In genomic region chr12:57489157-57489641, GRCh38 we compare ENCODE assay signal across 9 cellular contexts. TPM values are rescaled to one million over a fixed set of nuclear protein-coding genes. Genes with fewer than 3 reads are reported as not detected.
DNase-seq lines count a peak whose midpoint lies in the region; ATAC-seq, FAIRE-seq and TF ChIP-seq lines count a peak whose summit lies in the region.
"Had no signal": no experiment of that assay in that cellular context is flagged by ENCODE, and none has a peak within 500 bp of the region (broad histone marks: within the 10 kb centered on the region; RNA-seq: fewer than 3 reads in every experiment).

No MANE protein-coding gene starts in this region.

- in situ Hi-C loops in astrocyte of the cerebellum (cut with HindIII; ENCODE audit: low sequenced_read_pairs), result no loop called here

- 80% methylated on average over 5 of the region's 5 CpGs for WGBS in A549 (ENCODE audit: missing lambda C conversion rate)
- 97% methylated on average over 4 of the region's 5 CpGs for WGBS in right lobe of liver (ENCODE audit: insufficient coverage, low coverage, low lambda C conversion rate, missing lambda C conversion rate)

- H3K4me2 ChIP-seq in A549, result peak overlapping the region; percentile 95

- FAIRE-seq in A549 (lab: Jason Lieb, UNC), result no peak

- peaks cover 33% of the 10 kb centered on the region for H3K36me3 Mint-ChIP-seq in HFFc6 (ENCODE audit: low read depth)

- H3K4me3 Mint-ChIP-seq in HFFc6, result peak overlapping the region; percentile 97

- no peak for TF ChIP-seq POLR2A in A549 (IDR thresholded peaks at IDR 0.05; ENCODE audit: low read length)
- no peak for TF ChIP-seq POLR2A in right lobe of liver (IDR thresholded peaks at IDR 0.05)

- peak overlapping the region; percentile 85 for H3K27ac Mint-ChIP-seq in HFFc6

- POLR2A ChIA-PET in A549 (lab: Yijun Ruan, JAX), result no interaction called here

- TF ChIP-seq RAD21 in A549 (conservative IDR thresholded peaks at IDR 0.05 in 1 of 2, IDR thresholded peaks at IDR 0.05 in 1 of 2), result no peak

- H3K9me3 Mint-ChIP-seq in HFFc6, result no peaks in the 10 kb centered on the region

- H3K27ac ChIP-seq in A549 (peak overlapping the region; percentile 94 to 99), right lobe of liver (no peak overlapping the region)

- CTCF ChIA-PET in A549 (lab: Yijun Ruan, JAX), result interaction anchor here (1.0 to 1.3 kb wide), 2 partner anchors 26 to 30 kb away, joined by 3 to 4 read pairs; no protein-coding TSS in a partner anchor

- H3K27me3 Mint-ChIP-seq in HFFc6 (ENCODE audit: insufficient read depth), result peaks cover 2% of the 10 kb centered on the region; the same call in 1 of the 2 replicates

- TF ChIP-seq CTCF in A549 (IDR thresholded peaks at IDR 0.05) (no peak), HFFc6 (IDR thresholded peaks at IDR 0.05) (no peak), astrocyte of the cerebellum (IDR thresholded peaks at IDR 0.05; ENCODE audit: low read depth, low read length, missing control alignments) (no peak), right lobe of liver (IDR thresholded peaks at IDR 0.05) (no peak)

- peaks cover 18% of the 10 kb centered on the region for H3K4me1 Mint-ChIP-seq in HFFc6 (ENCODE audit: low read depth)

- intact Hi-C loops in right lobe of liver (cut with DNase I), result no loop called here

- peak overlapping the region; percentile 79 for H3K4me3 ChIP-seq in A549
- H3K4me3 ChIP-seq in astrocyte of the cerebellum (ENCODE audit: low read depth, low read length), result peak overlapping the region; percentile 98
- H3K4me3 ChIP-seq in right lobe of liver, result peak overlapping the region; percentile 80 to 94 (median 93)

- H3K9me3 ChIP-seq in A549 (no peaks in the 10 kb centered on the region), right lobe of liver (no peaks in the 10 kb centered on the region)

- ATAC-seq in A549 (no peak), right lobe of liver (no peak), HG03175 (IDR thresholded peaks at IDR 0.05; ENCODE audit: unreplicated experiment) (no peak)
- ATAC-seq: sciatic nerve had no signal

- DNase-seq in A549 (ENCODE audit: low read depth in 1 of 2, low spot score in 1 of 2) (no peak), HFFc6 (peak; percentile 37), astrocyte of the cerebellum (ENCODE audit: low read depth) (no peak), right lobe of liver (no peak), AG08396 (ENCODE audit: low spot score) (no peak), SW480 (ENCODE audit: low spot score) (no peak), AG20443 (ENCODE audit: low spot score) (no peak)

- H3K4me1 ChIP-seq in A549, result peaks cover 12% of the 10 kb centered on the region
- H3K4me1 ChIP-seq in right lobe of liver, result peaks cover 0 to 9% (median 4%) of the 10 kb centered on the region in 4 donors

- H3K36me3 ChIP-seq in right lobe of liver, result peaks cover 0 to 30% (median 17%) of the 10 kb centered on the region in 4 donors

- no peak for TF ChIP-seq EP300 in A549 (IDR thresholded peaks at IDR 0.05)

- H3K27me3 ChIP-seq in right lobe of liver, result no peaks in the 10 kb centered on the region

TF ChIP-seq in A549, 52 proteins besides CTCF, POLR2A, EP300 and RAD21:
- TF ChIP-seq RARB (CRISPR knock-in tag; IDR thresholded peaks at IDR 0.05) (no peak), POLR2AphosphoS2 (conservative IDR thresholded peaks at IDR 0.05; ENCODE audit: low read length) (no peak), MAX (IDR thresholded peaks at IDR 0.05) (no peak), CBX2 (IDR thresholded peaks at IDR 0.05; ENCODE audit: borderline replicate concordance, low read depth) (no peak), ZFP36 (IDR thresholded peaks at IDR 0.05; ENCODE audit: borderline replicate concordance, partially characterized antibody) (no peak), JUNB (IDR thresholded peaks at IDR 0.05) (no peak), NPAS2 (CRISPR knock-in tag; IDR thresholded peaks at IDR 0.05; ENCODE audit: borderline replicate concordance) (no peak), REST (IDR thresholded peaks at IDR 0.05) (no peak), ZNF302 (CRISPR knock-in tag; IDR thresholded peaks at IDR 0.05) (no peak), HOXB13 (CRISPR knock-in tag; IDR thresholded peaks at IDR 0.05; ENCODE audit: low read depth) (no peak), CHD2 (IDR thresholded peaks at IDR 0.05; ENCODE audit: low read length, partially characterized antibody) (no peak)

RNA-seq across cellular contexts. Expression of gene MARS1, which starts 1.3 kb away (rescaled TPM):
- polyA plus RNA-seq in A549 (2011; rRNA removed) (372 and 406 TPM in 2 replicates), A549 (2017; fragmentation: RNase III; extraction: RNeasy Plus Mini Kit Qiagen cat#74134 plus additional on column Dnase treatment) (209 to 230 TPM (median 227 TPM) in 3 replicates)
- polyA plus RNA-seq in A549 (2012; cell fraction: cytosol; rRNA removed), result 236 and 247 TPM in 2 replicates
- 504 and 527 TPM in 2 replicates for polyA plus RNA-seq in A549 (2012; cell fraction: nucleus; rRNA removed)
- 428 and 497 TPM in 2 replicates for polyA minus RNA-seq in A549 (2011; rRNA and poly(A)+ RNA removed)
- 100 to 1,000 TPM; 179 to 207 (median 193) TPM for total RNA-seq in HFFc6 (2021; fragmentation: NEBNext Ultra II Directional; extraction: Animal tissue kit (Norgen Biotek cat#: 25700))
- 10 to 100 TPM; 53.4 to 66.6 (median 60.4) TPM for total RNA-seq in right lobe of liver

RNA-seq across cellular contexts. Expression of gene ARHGAP9, which starts 9.5 kb away (rescaled TPM):
- polyA plus RNA-seq in A549 (2011; rRNA removed) (0.25 and 0.50 TPM in 2 replicates), A549 (2017; fragmentation: RNase III; extraction: RNeasy Plus Mini Kit Qiagen cat#74134 plus additional on column Dnase treatment) (0.20 to 0.29 TPM in 2 of 3 replicates, not detected in the other)
- polyA plus RNA-seq in A549 (2012; cell fraction: cytosol; rRNA removed), result 0.23 and 0.24 TPM in 2 replicates
- 0.62 and 0.77 TPM in 2 replicates for polyA plus RNA-seq in A549 (2012; cell fraction: nucleus; rRNA removed)
- not detected in 2 replicates for polyA minus RNA-seq in A549 (2011; rRNA and poly(A)+ RNA removed)
- under 1 TPM in 5 of 6 experiments, not detected in 1; 0.11 to 0.85 (median 0.21) TPM for total RNA-seq in HFFc6 (2021; fragmentation: NEBNext Ultra II Directional; extraction: Animal tissue kit (Norgen Biotek cat#: 25700))
- total RNA-seq in right lobe of liver, result 10 to 100 TPM in 1 of 6 experiments, 1 to 10 TPM in 5; 3.5 to 11.0 (median 6.8) TPM

RNA-seq across cellular contexts. Expression of gene GLI1, which starts 29.6 kb away (rescaled TPM):
- 27.3 and 30.0 TPM in 2 replicates for polyA plus RNA-seq in A549 (2011; rRNA removed)
- polyA plus RNA-seq in A549 (2012; cell fraction: cytosol; rRNA removed), result 22.8 and 31.1 TPM in 2 replicates
- 95.0 and 106 TPM in 2 replicates for polyA plus RNA-seq in A549 (2012; cell fraction: nucleus; rRNA removed)
- polyA plus RNA-seq in A549 (2017; fragmentation: RNase III; extraction: RNeasy Plus Mini Kit Qiagen cat#74134 plus additional on column Dnase treatment), result 13.0 to 13.5 TPM (median 13.1 TPM) in 3 replicates
- 44.9 and 52.6 TPM in 2 replicates for polyA minus RNA-seq in A549 (2011; rRNA and poly(A)+ RNA removed)
- 1 to 10 TPM; 3.9 to 5.8 (median 4.6) TPM for total RNA-seq in HFFc6 (2021; fragmentation: NEBNext Ultra II Directional; extraction: Animal tissue kit (Norgen Biotek cat#: 25700))
- total RNA-seq in right lobe of liver, result under 1 TPM; 0.16 to 0.74 (median 0.55) TPM

RNA-seq across cellular contexts. Expression of gene DDIT3, which starts 31.1 kb away (rescaled TPM):
- polyA plus RNA-seq in A549 (2011; rRNA removed) (73.1 and 93.0 TPM in 2 replicates), A549 (2017; fragmentation: RNase III; extraction: RNeasy Plus Mini Kit Qiagen cat#74134 plus additional on column Dnase treatment) (11.5 to 16.0 TPM (median 13.5 TPM) in 3 replicates)
- 23.4 and 24.8 TPM in 2 replicates for polyA plus RNA-seq in A549 (2012; cell fraction: cytosol; rRNA removed)
- 27.5 and 41.9 TPM in 2 replicates for polyA plus RNA-seq in A549 (2012; cell fraction: nucleus; rRNA removed)
- 34.1 and 35.5 TPM in 2 replicates for polyA minus RNA-seq in A549 (2011; rRNA and poly(A)+ RNA removed)
- 10 to 100 TPM in 4 of 6 experiments, 1 to 10 TPM in 2; 9.4 to 10.8 (median 10.2) TPM for total RNA-seq in HFFc6 (2021; fragmentation: NEBNext Ultra II Directional; extraction: Animal tissue kit (Norgen Biotek cat#: 25700))
- total RNA-seq in right lobe of liver, result 10 to 100 TPM; 11.3 to 26.7 (median 18.7) TPM

RNA-seq across cellular contexts. Expression of gene MBD6, which starts 33.4 kb away (rescaled TPM):
- polyA plus RNA-seq in A549 (2011; rRNA removed) (4.6 and 7.3 TPM in 2 replicates), A549 (2017; fragmentation: RNase III; extraction: RNeasy Plus Mini Kit Qiagen cat#74134 plus additional on column Dnase treatment) (18.7 to 25.3 TPM (median 24.2 TPM) in 3 replicates)
- 6.5 and 10.2 TPM in 2 replicates for polyA plus RNA-seq in A549 (2012; cell fraction: cytosol; rRNA removed)
- 23.1 and 25.7 TPM in 2 replicates for polyA plus RNA-seq in A549 (2012; cell fraction: nucleus; rRNA removed)
- polyA minus RNA-seq in A549 (2011; rRNA and poly(A)+ RNA removed), result 10.5 and 16.5 TPM in 2 replicates
- 10 to 100 TPM; 40.7 to 43.6 (median 42.1) TPM for total RNA-seq in HFFc6 (2021; fragmentation: NEBNext Ultra II Directional; extraction: Animal tissue kit (Norgen Biotek cat#: 25700))
- total RNA-seq in right lobe of liver, result 10 to 100 TPM in 5 of 6 experiments, 1 to 10 TPM in 1; 7.4 to 61.1 (median 39.3) TPM

Comparison
In these comparisons a context has a peak if more than half of its experiments do, and no peak if none do; other contexts are left out.
1. H3K27ac ChIP-seq: peak in A549 (2 of 2); none in right lobe of liver (0 of 3).
2. Peak in every context shown above with its lines, with median percentiles within 50 percentile points of each other: H3K4me3 ChIP-seq.